12 cellular contexts compared by ENCODE assay signal in genomic region chr3:134348524-134348923, GRCh38. TPM values are rescaled to one million over a fixed set of nuclear protein-coding genes. Genes with fewer than 3 reads are reported as not detected.
DNase-seq lines count a peak whose midpoint lies in the region; ATAC-seq and TF ChIP-seq lines count a peak whose summit lies in the region.
"Had no signal": no experiment of that assay in that cellular context is flagged by ENCODE, and none has a peak within 500 bp of the region (broad histone marks: within the 10 kb centered on the region; RNA-seq: fewer than 3 reads in every experiment).

No MANE protein-coding gene starts in this region.

- H3K4ac ChIP-seq in mesendoderm (ENCODE audit: low read depth, low read length): no peak overlapping the region

- no peak overlapping the region for H2BK120ac ChIP-seq in mesendoderm (ENCODE audit: low read depth, low read length)

- DNase-seq in AG08395 (ENCODE audit: low spot score): peak; percentile 77
- DNase-seq in MG63: peak; percentile 88
- no peak for DNase-seq in epithelial cell of prostate (ENCODE audit: low read depth, low spot score)
- DNase-seq in mesendoderm: peak; percentile 72
- DNase-seq in MM.1S: no peak
- DNase-seq in DMS53 (lab: John Stamatoyannopoulos, UW): no peak
- no peak for DNase-seq in stimulated activated CD4-positive, alpha-beta T cell treated with anti-CD3 and anti-CD28 coated beads, Interleukin-2, amount 100 ng/mL, for 48 hours
- DNase-seq in naive thymus-derived CD4-positive, alpha-beta T cell: no peak
- DNase-seq: NCI-H1694 treated with DMSO at 0.1 percent for 48 hours had no signal

- peak overlapping the region; percentile 99 for H3K27ac ChIP-seq in epithelial cell of prostate
- H3K27ac ChIP-seq in mesendoderm (ENCODE audit: low read depth, low read length): no peak overlapping the region
- H3K27ac ChIP-seq in MM.1S (ENCODE audit: low read length): no peak overlapping the region
- no peak overlapping the region for H3K27ac ChIP-seq in naive thymus-derived CD4-positive, alpha-beta T cell (ENCODE audit: low read depth, low read length)
- H3K27ac ChIP-seq: SK-N-MC had no signal

- H3K18ac ChIP-seq in mesendoderm (ENCODE audit: low read length): no peak overlapping the region

- H3F3A ChIP-seq in MM.1S (ENCODE audit: insufficient read depth, low read length): no peaks in the 10 kb centered on the region

- H2BK15ac ChIP-seq in mesendoderm (replicated peaks; ENCODE audit: low read depth): no peak overlapping the region

- H3K27me3 ChIP-seq in MG63: no peaks in the 10 kb centered on the region
- H3K27me3 ChIP-seq in mesendoderm (ENCODE audit: insufficient read depth, low read length, poor library complexity): no peaks in the 10 kb centered on the region
- H3K27me3 ChIP-seq in MM.1S (replicated peaks; ENCODE audit: insufficient read depth, low read length): no peaks in the 10 kb centered on the region
- H3K27me3 ChIP-seq in naive thymus-derived CD4-positive, alpha-beta T cell (ENCODE audit: control insufficient read depth in 2 of 2, insufficient read depth in 2 of 2, low read length in 2 of 2): no peaks in the 10 kb centered on the region

- H3K36me3 ChIP-seq in MG63 (peaks cover 23% of the 10 kb centered on the region), mesendoderm (ENCODE audit: control insufficient read depth, insufficient read depth, low read length) (no peaks in the 10 kb centered on the region), MM.1S (replicated peaks; ENCODE audit: insufficient read depth, low read length) (no peaks in the 10 kb centered on the region)
- H3K36me3 ChIP-seq in naive thymus-derived CD4-positive, alpha-beta T cell (ENCODE audit: control insufficient read depth in 2 of 3, insufficient read depth in 3 of 3, low read length in 3 of 3): no peaks in the 10 kb centered on the region

- no peak overlapping the region for H4K8ac ChIP-seq in mesendoderm (ENCODE audit: low read depth, low read length)

- H2BK5ac ChIP-seq in mesendoderm (ENCODE audit: low read length): no peak overlapping the region

- H3K9me3 Mint-ChIP-seq in naive thymus-derived CD4-positive, alpha-beta T cell: peaks cover 2 to 21% (median 9%) of the 10 kb centered on the region in 11 donors

- WGBS in mesendoderm (ENCODE audit: extremely low coverage, insufficient coverage, low lambda C conversion rate): no CpG with 5 or more reads among the region's 4 CpGs

- H3K79me1 ChIP-seq in mesendoderm (ENCODE audit: low read length): no peaks in the 10 kb centered on the region

- intact Hi-C loops in naive thymus-derived CD4-positive, alpha-beta T cell (cut with micrococcal nuclease): no loop called here

- CTCF ChIA-PET in naive thymus-derived CD4-positive, alpha-beta T cell (lab: Charles Lee): no interaction called here

- H3K4me1 Mint-ChIP-seq in naive thymus-derived CD4-positive, alpha-beta T cell: peaks cover 0 to 6% (median 3%) of the 10 kb centered on the region in 7 donors

- TF ChIP-seq CTCF in MM.1S (IDR thresholded peaks at IDR 0.05; ENCODE audit: low read length): no peak

- ATAC-seq in naive thymus-derived CD4-positive, alpha-beta T cell: no peak
- ATAC-seq: activated T-helper 17 cell treated with anti-CD3 and anti-CD28 coated beads, Interleukin-2, amount 50 U/mL, for 72 hours; GM12878 had no signal

- H3K9me2 ChIP-seq in MM.1S (replicated peaks; ENCODE audit: insufficient read depth, low read length): no peaks in the 10 kb centered on the region

- H2AK5ac ChIP-seq in mesendoderm (ENCODE audit: low read length): no peak overlapping the region

- POLR2A ChIA-PET in naive thymus-derived CD4-positive, alpha-beta T cell (lab: Charles Lee): no interaction called here

- no peak overlapping the region for H3K23ac ChIP-seq in mesendoderm (ENCODE audit: low read length)

- peak overlapping the region; percentile 34 for H3K56ac ChIP-seq in mesendoderm (ENCODE audit: low read length)

- peaks cover 0 to 12% (median 4%) of the 10 kb centered on the region in 5 donors for H3K27me3 Mint-ChIP-seq in naive thymus-derived CD4-positive, alpha-beta T cell

- no peak overlapping the region for H3K9ac ChIP-seq in mesendoderm (ENCODE audit: low read length)
- no peak overlapping the region for H3K9ac ChIP-seq in MM.1S (ENCODE audit: low read length)

- no peak overlapping the region for H3K4me3 Mint-ChIP-seq in naive thymus-derived CD4-positive, alpha-beta T cell
- H3K4me3 Mint-ChIP-seq: activated T-helper 17 cell treated with anti-CD3 and anti-CD28 coated beads, Interleukin-2, amount 50 U/mL, for 72 hours had no signal

- no peak overlapping the region for H3K4me2 ChIP-seq in mesendoderm (ENCODE audit: low read length)
- no peak overlapping the region for H3K4me2 ChIP-seq in MM.1S (ENCODE audit: low read depth, low read length)

- H3K79me2 ChIP-seq in mesendoderm (ENCODE audit: control insufficient read depth, insufficient read depth, low read length) (no peaks in the 10 kb centered on the region), MM.1S (ENCODE audit: low read length) (no peaks in the 10 kb centered on the region)

- peaks cover 0 to 6% (median 0%) of the 10 kb centered on the region in 5 donors for H3K36me3 Mint-ChIP-seq in naive thymus-derived CD4-positive, alpha-beta T cell

- no peaks in the 10 kb centered on the region for H4K20me1 ChIP-seq in MM.1S (ENCODE audit: insufficient read depth, low read length)

- no peak overlapping the region for H4K5ac ChIP-seq in mesendoderm (ENCODE audit: low read length)

- H3K27ac Mint-ChIP-seq in naive thymus-derived CD4-positive, alpha-beta T cell: no peak overlapping the region
- H3K27ac Mint-ChIP-seq: activated T-helper 17 cell treated with anti-CD3 and anti-CD28 coated beads, Interleukin-2, amount 50 U/mL, for 72 hours had no signal

- no peak overlapping the region for H3K4me3 ChIP-seq in MG63
- no peak overlapping the region for H3K4me3 ChIP-seq in mesendoderm (ENCODE audit: low read length)
- H3K4me3 ChIP-seq in MM.1S (ENCODE audit: low read length): no peak overlapping the region
- H3K4me3 ChIP-seq in naive thymus-derived CD4-positive, alpha-beta T cell (ENCODE audit: low read length): no peak overlapping the region
- H3K4me3 ChIP-seq: GM12878, SK-N-MC had no signal

- H2AFZ ChIP-seq in MM.1S (ENCODE audit: low read length): no peak overlapping the region

- H3K9me3 ChIP-seq in MG63: peaks cover 10% of the 10 kb centered on the region
- no peaks in the 10 kb centered on the region for H3K9me3 ChIP-seq in MM.1S (replicated peaks; ENCODE audit: insufficient read depth, low read length)
- H3K9me3 ChIP-seq in naive thymus-derived CD4-positive, alpha-beta T cell (ENCODE audit: control insufficient read depth in 2 of 3, low read length in 3 of 3): no peaks in the 10 kb centered on the region

- H3K4me1 ChIP-seq in mesendoderm (ENCODE audit: control insufficient read depth, low read depth, low read length) (peaks cover 2% of the 10 kb centered on the region), MM.1S (ENCODE audit: low read length) (no peaks in the 10 kb centered on the region)
- H3K4me1 ChIP-seq in naive thymus-derived CD4-positive, alpha-beta T cell (ENCODE audit: control insufficient read depth in 2 of 2, insufficient read depth in 2 of 2, low read length in 2 of 2): no peaks in the 10 kb centered on the region

RNA-seq across cellular contexts. Expression of gene AMOTL2, which starts 25.7 kb away (rescaled TPM):
- total RNA-seq in MG63 (2014; rRNA removed; shearing (Covaris generic); ENCODE audit: low replicate concordance): 172 and 180 TPM in 2 replicates
- polyA plus RNA-seq in mesendoderm (2013, experiment 1 of 2): 110 TPM
- polyA plus RNA-seq in mesendoderm (2013, experiment 2 of 2): 105 TPM
- total RNA-seq in naive thymus-derived CD4-positive, alpha-beta T cell: not detected
- polyA plus RNA-seq in naive thymus-derived CD4-positive, alpha-beta T cell: under 1 TPM in 1 of 2 donors, not detected in 1; 0.10 TPM
- total RNA-seq: activated T-helper 17 cell treated with anti-CD3 and anti-CD28 coated beads, Interleukin-2, amount 50 U/mL, for 72 hours had no signal

Comparison
In these comparisons a context has a peak if more than half of its experiments do, and no peak if none do; other contexts are left out.
1. DNase-seq: peak in AG08395 (single experiment), MG63 (single experiment) and mesendoderm (single experiment); none in epithelial cell of prostate (single experiment), MM.1S (single experiment), DMS53 (single experiment), stimulated activated CD4-positive, alpha-beta T cell treated with anti-CD3 and anti-CD28 coated beads, Interleukin-2, amount 100 ng/mL, for 48 hours (0 of 2) and naive thymus-derived CD4-positive, alpha-beta T cell (0 of 9).
2. RNA of gene AMOTL2, which starts 25.7 kb away (total RNA-seq): 172 to 180 TPM in MG63; not detected in naive thymus-derived CD4-positive, alpha-beta T cell; every median in the first group is over 100 times any median in the second.